20 cellular contexts compared by ENCODE assay signal in genomic region chr12:89087149-89087834, GRCh38.
DNase-seq lines count a peak whose midpoint lies in the region; ATAC-seq and TF ChIP-seq lines count a peak whose summit lies in the region.
"Had no signal": no experiment of that assay in that cellular context is flagged by ENCODE, and none has a peak within 500 bp of the region (broad histone marks: within the 10 kb centered on the region; RNA-seq: fewer than 3 reads in every experiment).

No MANE protein-coding gene starts in this region.

- H3K27me3 Mint-ChIP-seq in activated T-cell treated with anti-CD3 and anti-CD28 coated beads, Interleukin-2, amount 50 U/mL, for 72 hours (ENCODE audit: low read depth) = no peaks in the 10 kb centered on the region
- H3K27me3 Mint-ChIP-seq in activated T-helper 17 cell treated with anti-CD3 and anti-CD28 coated beads, Interleukin-2, amount 50 U/mL, for 72 hours = peaks cover 4% of the 10 kb centered on the region

- H3K4me3 ChIP-seq in transverse colon = no peak overlapping the region
- H3K4me3 ChIP-seq: coronary artery had no signal

- H3K4me3 Mint-ChIP-seq in activated T-cell treated with anti-CD3 and anti-CD28 coated beads, Interleukin-2, amount 50 U/mL, for 72 hours = no peak overlapping the region
- H3K4me3 Mint-ChIP-seq in activated T-helper 17 cell treated with anti-CD3 and anti-CD28 coated beads, Interleukin-2, amount 50 U/mL, for 72 hours = no peak overlapping the region
- H3K4me3 Mint-ChIP-seq: activated naive CD8-positive, alpha-beta T cell treated with anti-CD3 and anti-CD28 coated beads, Interleukin-2, amount 50 U/mL, for 24 hours; CD14-positive monocyte had no signal

- H3K36me3 ChIP-seq in transverse colon = no peaks in the 10 kb centered on the region
- H3K36me3 ChIP-seq: brain microvascular endothelial cell had no signal

- H3K9me3 ChIP-seq in transverse colon = peaks cover 0 to 4% of the 10 kb centered on the region in 2 donors

- ATAC-seq in activated T-cell treated with anti-CD3 and anti-CD28 coated beads, Interleukin-2, amount 50 U/mL, for 72 hours (replicated peaks in 1 of 2) = no peak
- ATAC-seq in activated T-helper 17 cell treated with anti-CD3 and anti-CD28 coated beads, Interleukin-2, amount 50 U/mL, for 72 hours (replicated peaks) = no peak
- ATAC-seq: activated naive CD8-positive, alpha-beta T cell treated with anti-CD3 and anti-CD28 coated beads, Interleukin-2, amount 50 U/mL, for 24 hours; HCT116 had no signal

- H3K27ac ChIP-seq in transverse colon = no peak overlapping the region
- H3K27ac ChIP-seq: brain microvascular endothelial cell, coronary artery, HL-60, KMS-11 had no signal

- no peak for TF ChIP-seq CTCF in transverse colon (IDR thresholded peaks at IDR 0.05)

- peak overlapping the region; percentile 5 for H3K27ac Mint-ChIP-seq in activated T-cell treated with anti-CD3 and anti-CD28 coated beads, Interleukin-2, amount 50 U/mL, for 72 hours
- peak overlapping the region; percentile 55 for H3K27ac Mint-ChIP-seq in activated T-helper 17 cell treated with anti-CD3 and anti-CD28 coated beads, Interleukin-2, amount 50 U/mL, for 72 hours
- H3K27ac Mint-ChIP-seq: activated naive CD8-positive, alpha-beta T cell treated with anti-CD3 and anti-CD28 coated beads, Interleukin-2, amount 50 U/mL, for 24 hours; activated T-helper 2 cell treated with anti-CD3 and anti-CD28 coated beads, Interferon-gamma antibody, Interleukin-2, Interleukin-4, amounts not matched to agents 10 μg/mL and 5 μg/mL and 100 μg/mL, durations not matched to agents 14 hours and 24 hours and 36 hours; CD14-positive monocyte had no signal

- no peak for TF ChIP-seq POLR2A in transverse colon (IDR thresholded peaks at IDR 0.05)

- TF ChIP-seq EP300 in transverse colon (IDR thresholded peaks at IDR 0.05; ENCODE audit: low read depth) = no peak

- no peaks in the 10 kb centered on the region for H3K27me3 ChIP-seq in transverse colon
- H3K27me3 ChIP-seq: brain microvascular endothelial cell had no signal

- peaks cover 25 to 32% of the 10 kb centered on the region in 2 donors for H3K36me3 Mint-ChIP-seq in activated T-cell treated with anti-CD3 and anti-CD28 coated beads, Interleukin-2, amount 50 U/mL, for 72 hours (ENCODE audit: insufficient read depth in 2 of 2)
- no peaks in the 10 kb centered on the region for H3K36me3 Mint-ChIP-seq in activated T-helper 17 cell treated with anti-CD3 and anti-CD28 coated beads, Interleukin-2, amount 50 U/mL, for 72 hours (ENCODE audit: low read depth)

- H3K9me3 Mint-ChIP-seq in activated T-cell treated with anti-CD3 and anti-CD28 coated beads, Interleukin-2, amount 50 U/mL, for 72 hours = peaks cover 14 to 15% of the 10 kb centered on the region in 2 donors
- peaks cover 3% of the 10 kb centered on the region for H3K9me3 Mint-ChIP-seq in activated T-helper 17 cell treated with anti-CD3 and anti-CD28 coated beads, Interleukin-2, amount 50 U/mL, for 72 hours

- intact Hi-C loops in transverse colon (cut with DNase I; ENCODE audit: low total_unique reads) = no loop called here

- H3K4me1 ChIP-seq in transverse colon = peaks cover 0 to 3% (median 0%) of the 10 kb centered on the region in 4 donors

- no peak for DNase-seq in activated T-cell treated with anti-CD3 and anti-CD28 coated beads, Interleukin-2, amount 50 U/mL, for 72 hours
- DNase-seq in activated T-cell treated with anti-CD3 and anti-CD28 coated beads, Interleukin-2, amount 50 U/mL, for 48 hours = no peak
- DNase-seq in left kidney (ENCODE audit: low read depth, low spot score) = peak; percentile 68
- peak; percentile 10 for DNase-seq in transverse colon
- no peak for DNase-seq in NCI-H1048 (lab: John Stamatoyannopoulos, UW)
- no peak for DNase-seq in NCI-H1105 treated with DMSO at 0.1 percent for 48 hours (lab: John Stamatoyannopoulos, UW)
- no peak for DNase-seq in COLO668 (lab: John Stamatoyannopoulos, UW; ENCODE audit: unreplicated experiment)
- DNase-seq: activated naive CD8-positive, alpha-beta T cell treated with anti-CD3 and anti-CD28 coated beads, Interleukin-2, amount 50 U/mL, for 24 hours; brain microvascular endothelial cell; DMS 273 treated with DMSO at 0.1 percent for 48 hours; foreskin fibroblast; kidney glomerular epithelial cell; stimulated activated CD4-positive, alpha-beta T cell treated with anti-CD3 and anti-CD28 coated beads, Interleukin-12 subunit alpha, Interleukin-12 subunit beta, amount 100 ng/mL, for 4 hours had no signal

- in situ Hi-C loops in transverse colon (cut with MboI; ENCODE audit: low pct_ligation_motif_present in 1 of 4, low pct_unique_long_range_greater_than_20kb in 1 of 4, low sequenced_read_pairs in 3 of 4) = no loop called here

- WGBS in transverse colon (ENCODE audit: low coverage in 1 of 2), 2 donors = 33 to 47% methylated on average over 2 to 6 of the region's 6 CpGs

- H3K4me1 Mint-ChIP-seq in activated T-cell treated with anti-CD3 and anti-CD28 coated beads, Interleukin-2, amount 50 U/mL, for 72 hours (ENCODE audit: low read depth) = peaks cover 27% of the 10 kb centered on the region
- H3K4me1 Mint-ChIP-seq in activated T-helper 17 cell treated with anti-CD3 and anti-CD28 coated beads, Interleukin-2, amount 50 U/mL, for 72 hours = peaks cover under 1% of the 10 kb centered on the region

Comparison
In these comparisons a context has a peak if more than half of its experiments do, and no peak if none do; other contexts are left out.
1. DNase-seq: peak in left kidney (single experiment) and transverse colon (single experiment); none in activated T-cell treated with anti-CD3 and anti-CD28 coated beads, Interleukin-2, amount 50 U/mL, for 72 hours (0 of 2), activated T-cell treated with anti-CD3 and anti-CD28 coated beads, Interleukin-2, amount 50 U/mL, for 48 hours (0 of 2), NCI-H1048 (single experiment), NCI-H1105 treated with DMSO at 0.1 percent for 48 hours (single experiment) and COLO668 (single experiment).